Comparison of ENCODE assay signal across 29 cellular contexts in genomic region chr4:105374071-105374470, GRCh38.
"Had no signal": no experiment of that assay in that cellular context is flagged by ENCODE, and none has a peak within 500 bp of the region (broad histone marks: within the 10 kb centered on the region; RNA-seq: fewer than 3 reads in every experiment).

No MANE protein-coding gene starts in this region.

- DNase-seq: stimulated activated CD4-positive, alpha-beta T cell treated with anti-CD3 and anti-CD28 coated beads, Interleukin-2, amount 100 ng/mL, for 48 hours; stimulated activated CD4-positive, alpha-beta T cell treated with anti-CD3 and anti-CD28 coated beads, Interleukin-4, amount 100 ng/mL, for 1 hour; stimulated activated CD4-positive, alpha-beta T cell treated with anti-CD3 and anti-CD28 coated beads, Interleukin-4, amount 100 ng/mL, for 24 hours; stimulated activated CD4-positive, alpha-beta T cell treated with anti-CD3 and anti-CD28 coated beads, Interleukin-4, amount 100 ng/mL, for 4 hours; stimulated activated CD8-positive, alpha-beta memory T cell treated with anti-CD3 and anti-CD28 coated beads, Interleukin-4, amount 100 ng/mL, for 48 hours; stimulated activated naive B cell treated with anti-CD40 and anti-IgM and Interleukin-4, amounts not matched to agents 10 μg/mL and 1 μg/mL and 100 μg/mL, for 72 hours; stimulated activated naive CD4-positive, alpha-beta T cell; stimulated activated naive CD4-positive, alpha-beta T cell treated with Interleukin-2 at 50 U/mL for 16 hours; stimulated activated naive CD8-positive, alpha-beta T cell treated with anti-CD3 and anti-CD28 coated beads, Interleukin-15, amount 100 ng/mL, for 72 hours; stimulated activated naive CD8-positive, alpha-beta T cell treated with anti-CD3 and anti-CD28 coated beads, Interleukin-15, Interleukin-2, amounts not matched to agents 100 U/mL and 50 U/mL, for 24 hours; stomach; substantia nigra; testis; thyroid gland; tibial artery; transverse colon; trophoblast cell; upper lobe of left lung; upper lobe of right lung; uterus had no signal

- H3K36me3 ChIP-seq: thoracic aorta, thyroid gland, uterus had no signal

- H3K27me3 Mint-ChIP-seq: stimulated activated memory B cell treated with anti-CD40 and anti-IgM and Interleukin-4, amounts not matched to agents 10 μg/mL and 1 μg/mL and 100 μg/mL, for 72 hours; stimulated activated naive B cell treated with anti-CD40 and anti-IgM and Interleukin-4, amounts not matched to agents 10 μg/mL and 1 μg/mL and 100 μg/mL, for 72 hours; stimulated activated naive CD8-positive, alpha-beta T cell treated with anti-CD3 and anti-CD28 coated beads, Interleukin-15, amount 100 ng/mL, for 72 hours; stimulated activated naive CD8-positive, alpha-beta T cell treated with anti-CD3 and anti-CD28 coated beads, Interleukin-15, Interleukin-2, amounts not matched to agents 100 ng/mL and 50 ng/mL, for 24 hours; type B pancreatic cell had no signal

- H3K4me3 ChIP-seq: stomach, suprapubic skin, testis, thoracic aorta, thyroid gland, tibial artery, tibial nerve, transverse colon, upper lobe of left lung, upper lobe of right lung, uterus, vagina had no signal

- H3K36me3 Mint-ChIP-seq: type B pancreatic cell had no signal

- H3K4me1 ChIP-seq: stomach, suprapubic skin, testis, thyroid gland, tibial nerve, transverse colon, upper lobe of left lung, upper lobe of right lung, uterus, vagina had no signal

- FAIRE-seq: urothelium cell line had no signal

- H3K27me3 ChIP-seq: stomach, suprapubic skin, testis, thyroid gland, tibial artery, tibial nerve, transverse colon, upper lobe of left lung, upper lobe of right lung, uterus, vagina had no signal

- ATAC-seq: stimulated activated effector memory CD8-positive, alpha-beta T cell treated with anti-CD3 and anti-CD28 coated beads, Interleukin-12 subunit alpha, Interleukin-12 subunit beta, amount 100 ng/mL, for 72 hours; stimulated activated memory B cell treated with anti-CD40 and anti-IgM and Interleukin-4, amounts not matched to agents 10 μg/mL and 1 μg/mL and 100 μg/mL, for 72 hours; stimulated activated naive B cell treated with anti-CD40 and anti-IgM and Interleukin-4, amounts not matched to agents 10 μg/mL and 1 μg/mL and 100 μg/mL, for 72 hours; stimulated activated naive CD8-positive, alpha-beta T cell treated with anti-CD3 and anti-CD28 coated beads, Interleukin-15, amount 100 ng/mL, for 72 hours; stimulated activated naive CD8-positive, alpha-beta T cell treated with anti-CD3 and anti-CD28 coated beads, Interleukin-15, Interleukin-2, amounts not matched to agents 100 U/mL and 50 U/mL, for 24 hours; upper lobe of right lung had no signal

- H3K27ac ChIP-seq: stomach, suprapubic skin, testis, thoracic aorta, thyroid gland, tibial artery, tibial nerve, transverse colon, upper lobe of left lung, upper lobe of right lung, uterus, vagina had no signal

- H3K27ac Mint-ChIP-seq: stimulated activated effector memory CD8-positive, alpha-beta T cell treated with anti-CD3 and anti-CD28 coated beads, Interleukin-12 subunit alpha, Interleukin-12 subunit beta, amount 100 ng/mL, for 72 hours; stimulated activated memory B cell treated with anti-CD40 and anti-IgM and Interleukin-4, amounts not matched to agents 10 μg/mL and 1 μg/mL and 100 μg/mL, for 72 hours; stimulated activated naive B cell treated with anti-CD40 and anti-IgM and Interleukin-4, amounts not matched to agents 10 μg/mL and 1 μg/mL and 100 μg/mL, for 72 hours; stimulated activated naive CD8-positive, alpha-beta T cell treated with anti-CD3 and anti-CD28 coated beads, Interleukin-15, amount 100 ng/mL, for 72 hours; stimulated activated naive CD8-positive, alpha-beta T cell treated with anti-CD3 and anti-CD28 coated beads, Interleukin-15, Interleukin-2, amounts not matched to agents 100 ng/mL and 50 ng/mL, for 24 hours; type B pancreatic cell had no signal

- H3K9me3 Mint-ChIP-seq: stimulated activated effector memory CD8-positive, alpha-beta T cell treated with anti-CD3 and anti-CD28 coated beads, Interleukin-12 subunit alpha, Interleukin-12 subunit beta, amount 100 ng/mL, for 72 hours; stimulated activated memory B cell treated with anti-CD40 and anti-IgM and Interleukin-4, amounts not matched to agents 10 μg/mL and 1 μg/mL and 100 μg/mL, for 72 hours; stimulated activated naive B cell treated with anti-CD40 and anti-IgM and Interleukin-4, amounts not matched to agents 10 μg/mL and 1 μg/mL and 100 μg/mL, for 72 hours; stimulated activated naive CD8-positive, alpha-beta T cell treated with anti-CD3 and anti-CD28 coated beads, Interleukin-15, amount 100 ng/mL, for 72 hours; stimulated activated naive CD8-positive, alpha-beta T cell treated with anti-CD3 and anti-CD28 coated beads, Interleukin-15, Interleukin-2, amounts not matched to agents 100 ng/mL and 50 ng/mL, for 24 hours; type B pancreatic cell had no signal

- H3K4me1 Mint-ChIP-seq: stimulated activated effector memory CD8-positive, alpha-beta T cell treated with anti-CD3 and anti-CD28 coated beads, Interleukin-12 subunit alpha, Interleukin-12 subunit beta, amount 100 ng/mL, for 72 hours; stimulated activated memory B cell treated with anti-CD40 and anti-IgM and Interleukin-4, amounts not matched to agents 10 μg/mL and 1 μg/mL and 100 μg/mL, for 72 hours; stimulated activated naive B cell treated with anti-CD40 and anti-IgM and Interleukin-4, amounts not matched to agents 10 μg/mL and 1 μg/mL and 100 μg/mL, for 72 hours; stimulated activated naive CD8-positive, alpha-beta T cell treated with anti-CD3 and anti-CD28 coated beads, Interleukin-15, amount 100 ng/mL, for 72 hours had no signal

- H3K9me3 ChIP-seq: stomach, suprapubic skin, testis, thoracic aorta, thyroid gland, tibial artery, tibial nerve, transverse colon, upper lobe of left lung, upper lobe of right lung, uterus, vagina had no signal

- H3K4me3 Mint-ChIP-seq: stimulated activated effector memory CD8-positive, alpha-beta T cell treated with anti-CD3 and anti-CD28 coated beads, Interleukin-12 subunit alpha, Interleukin-12 subunit beta, amount 100 ng/mL, for 72 hours; stimulated activated memory B cell treated with anti-CD40 and anti-IgM and Interleukin-4, amounts not matched to agents 10 μg/mL and 1 μg/mL and 100 μg/mL, for 72 hours; stimulated activated naive B cell treated with anti-CD40 and anti-IgM and Interleukin-4, amounts not matched to agents 10 μg/mL and 1 μg/mL and 100 μg/mL, for 72 hours; stimulated activated naive CD8-positive, alpha-beta T cell treated with anti-CD3 and anti-CD28 coated beads, Interleukin-15, amount 100 ng/mL, for 72 hours; stimulated activated naive CD8-positive, alpha-beta T cell treated with anti-CD3 and anti-CD28 coated beads, Interleukin-15, Interleukin-2, amounts not matched to agents 100 ng/mL and 50 ng/mL, for 24 hours; type B pancreatic cell had no signal
